16 cellular contexts compared by ENCODE assay signal in the genomic region with DNA sequence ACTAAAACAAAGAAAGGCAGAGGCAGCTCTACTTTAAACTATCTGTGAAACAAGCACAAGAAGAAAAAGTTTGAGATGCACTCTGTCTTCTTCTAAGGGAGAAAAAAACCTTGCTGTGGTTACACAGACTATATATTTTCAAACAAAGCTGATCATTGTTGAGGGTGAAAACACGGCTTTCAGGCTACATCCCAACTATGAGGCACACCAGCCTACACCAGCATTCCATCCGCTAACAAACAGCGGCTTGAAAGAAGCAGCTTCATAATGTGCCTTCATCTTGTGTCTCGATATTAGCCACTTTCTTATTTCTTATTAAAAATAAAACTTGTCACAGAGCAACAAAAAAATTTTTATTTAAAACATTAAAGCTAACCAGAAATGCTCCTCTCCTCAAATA.
DNase-seq lines count a peak whose midpoint lies in the region; ATAC-seq and TF ChIP-seq lines count a peak whose summit lies in the region.
"Had no signal": no experiment of that assay in that cellular context is flagged by ENCODE, and none has a peak within 500 bp of the region (broad histone marks: within the 10 kb centered on the region; RNA-seq: fewer than 3 reads in every experiment).

No MANE protein-coding gene starts in this region.

- peak overlapping the region; percentile 54 to 90 (median 76) for H3K4me3 Mint-ChIP-seq in IgD-negative memory B cell
- H3K4me3 Mint-ChIP-seq in memory B cell: peak overlapping the region; percentile 69

- H3K9me3 Mint-ChIP-seq in IgD-negative memory B cell: no peaks in the 10 kb centered on the region
- no peaks in the 10 kb centered on the region for H3K9me3 Mint-ChIP-seq in memory B cell

- ATAC-seq in memory B cell (ENCODE audit: low read depth): no peak

- H3K36me3 Mint-ChIP-seq in IgD-negative memory B cell (no peaks in the 10 kb centered on the region), memory B cell (peaks cover 1% of the 10 kb centered on the region)

- peak overlapping the region; percentile 31 for H3K4me3 ChIP-seq in choroid plexus epithelial cell (ENCODE audit: low read depth, low read length)

- H3K27ac Mint-ChIP-seq in IgD-negative memory B cell (peak overlapping the region; percentile 47 to 82 (median 55)), memory B cell (peak overlapping the region; percentile 86)

- DNase-seq in A172 (ENCODE audit: low spot score) (peak; percentile 25), choroid plexus epithelial cell (ENCODE audit: low read depth) (peak; percentile 62), memory B cell (ENCODE audit: low spot score in 2 of 2) (no peak), DMS153 (lab: John Stamatoyannopoulos, UW) (no peak), NCI-H1105 (lab: John Stamatoyannopoulos, UW) (no peak), Kasumi-1 (lab: John Stamatoyannopoulos, UW) (no peak)
- DNase-seq in activated CD8-positive, alpha-beta memory T cell treated with anti-CD3 and anti-CD28 coated beads, Interleukin-2, amount 50 U/mL, for 4 hours: no peak
- DNase-seq: amniotic stem cell; DMS 273 treated with DMSO at 0.1 percent for 48 hours; effector CD8-positive, alpha-beta T cell; HCEC 1CT; NCI-H1105 treated with DMSO at 0.1 percent for 48 hours; NCI-H69; SIG-M5; stimulated activated CD4-positive, alpha-beta T cell treated with anti-CD3 and anti-CD28 coated beads, Interleukin-1b, Interleukin-23, amount 100 ng/mL, for 48 hours had no signal

- TF ChIP-seq CTCF in choroid plexus epithelial cell (conservative IDR thresholded peaks at IDR 0.05; ENCODE audit: low read depth, low read length): no peak

- H3K27me3 Mint-ChIP-seq in IgD-negative memory B cell (no peaks in the 10 kb centered on the region), memory B cell (no peaks in the 10 kb centered on the region)

- H3K4me1 Mint-ChIP-seq in IgD-negative memory B cell (peaks cover 72 to 82% (median 76%) of the 10 kb centered on the region in 3 donors), memory B cell (peaks cover 53% of the 10 kb centered on the region)

Comparison
In these comparisons a context has a peak if more than half of its experiments do, and no peak if none do; other contexts are left out.
1. DNase-seq: peak in A172 (single experiment) and choroid plexus epithelial cell (single experiment); none in memory B cell (0 of 2), DMS153 (single experiment), NCI-H1105 (single experiment), activated CD8-positive, alpha-beta memory T cell treated with anti-CD3 and anti-CD28 coated beads, Interleukin-2, amount 50 U/mL, for 4 hours (single experiment) and Kasumi-1 (0 of 2).